20 cellular contexts compared by ENCODE assay signal in genomic region chr9:135958485-135958884, GRCh38. TPM values are rescaled to one million over a fixed set of nuclear protein-coding genes. Genes with fewer than 3 reads are reported as not detected.
DNase-seq lines count a peak whose midpoint lies in the region; ATAC-seq, FAIRE-seq and TF ChIP-seq lines count a peak whose summit lies in the region.
"Had no signal": no experiment of that assay in that cellular context is flagged by ENCODE, and none has a peak within 500 bp of the region (broad histone marks: within the 10 kb centered on the region; RNA-seq: fewer than 3 reads in every experiment).

No MANE protein-coding gene starts in this region.

- H3K4me3 Mint-ChIP-seq in stimulated activated naive CD8-positive, alpha-beta T cell treated with anti-CD3 and anti-CD28 coated beads, Interleukin-15, amount 100 ng/mL, for 72 hours = no peak overlapping the region
- H3K4me3 Mint-ChIP-seq in stimulated activated effector memory CD8-positive, alpha-beta T cell treated with anti-CD3 and anti-CD28 coated beads, Interleukin-12 subunit alpha, Interleukin-12 subunit beta, amount 100 ng/mL, for 72 hours = no peak overlapping the region
- H3K4me3 Mint-ChIP-seq: stimulated activated memory B cell treated with anti-CD40 and anti-IgM and Interleukin-4, amounts not matched to agents 10 μg/mL and 1 μg/mL and 100 μg/mL, for 72 hours had no signal

- peaks cover 4% of the 10 kb centered on the region for H4K20me1 ChIP-seq in keratinocyte (ENCODE audit: control insufficient read depth, extremely low read depth, insufficient read depth, low read length)

- peak; percentile 46 for DNase-seq in Right ventricle myocardium superior
- no peak for DNase-seq in right atrium auricular region (ENCODE audit: low spot score)
- no peak for DNase-seq in RWPE1 (ENCODE audit: low spot score)
- DNase-seq in keratinocyte (ENCODE audit: low read depth, low spot score) = no peak
- DNase-seq in frontal cortex (ENCODE audit: low spot score in 2 of 2) = no peak
- DNase-seq in stimulated activated naive CD8-positive, alpha-beta T cell treated with anti-CD3 and anti-CD28 coated beads, Interleukin-15, amount 100 ng/mL, for 72 hours = no peak
- DNase-seq in stimulated activated effector memory CD8-positive, alpha-beta T cell treated with anti-CD3 and anti-CD28 coated beads, Interleukin-12 subunit alpha, Interleukin-12 subunit beta, amount 100 ng/mL, for 72 hours (ENCODE audit: low spot score in 2 of 2) = no peak
- DNase-seq: activated T-cell treated with anti-CD3 and anti-CD28 coated beads, Interleukin-2, amount 50 U/mL, for 72 hours; dorsolateral prefrontal cortex; foreskin melanocyte; left cardiac atrium; NCI-H1417 treated with DMSO at 0.1 percent for 48 hours; NCI-H526 treated with DMSO at 0.1 percent for 48 hours; PC-9; retina had no signal

- peak overlapping the region; percentile 6 for H3K4me2 ChIP-seq in keratinocyte (ENCODE audit: control insufficient read depth, extremely low read depth, insufficient read depth, low read depth, low read length)
- H3K4me2 ChIP-seq: PC-9 had no signal

- H3K9me3 Mint-ChIP-seq in stimulated activated naive CD8-positive, alpha-beta T cell treated with anti-CD3 and anti-CD28 coated beads, Interleukin-15, amount 100 ng/mL, for 72 hours = no peaks in the 10 kb centered on the region
- H3K9me3 Mint-ChIP-seq in stimulated activated effector memory CD8-positive, alpha-beta T cell treated with anti-CD3 and anti-CD28 coated beads, Interleukin-12 subunit alpha, Interleukin-12 subunit beta, amount 100 ng/mL, for 72 hours = no peaks in the 10 kb centered on the region
- H3K9me3 Mint-ChIP-seq: activated T-cell treated with anti-CD3 and anti-CD28 coated beads, Interleukin-2, amount 50 U/mL, for 72 hours; mesothelial cell of epicardium; stimulated activated memory B cell treated with anti-CD40 and anti-IgM and Interleukin-4, amounts not matched to agents 10 μg/mL and 1 μg/mL and 100 μg/mL, for 72 hours had no signal

- H3K27me3 ChIP-seq in right atrium auricular region = no peaks in the 10 kb centered on the region
- H3K27me3 ChIP-seq in keratinocyte (ENCODE audit: control insufficient read depth, extremely low read depth, insufficient read depth, low read length) = peaks cover 3% of the 10 kb centered on the region
- H3K27me3 ChIP-seq: dorsolateral prefrontal cortex, tibial nerve had no signal

- H3K27ac Mint-ChIP-seq in stimulated activated naive CD8-positive, alpha-beta T cell treated with anti-CD3 and anti-CD28 coated beads, Interleukin-15, amount 100 ng/mL, for 72 hours = no peak overlapping the region
- H3K27ac Mint-ChIP-seq in stimulated activated effector memory CD8-positive, alpha-beta T cell treated with anti-CD3 and anti-CD28 coated beads, Interleukin-12 subunit alpha, Interleukin-12 subunit beta, amount 100 ng/mL, for 72 hours = no peak overlapping the region
- H3K27ac Mint-ChIP-seq: activated T-cell treated with anti-CD3 and anti-CD28 coated beads, Interleukin-2, amount 50 U/mL, for 72 hours; mesothelial cell of epicardium; stimulated activated memory B cell treated with anti-CD40 and anti-IgM and Interleukin-4, amounts not matched to agents 10 μg/mL and 1 μg/mL and 100 μg/mL, for 72 hours had no signal

- H3K4me3 ChIP-seq in right atrium auricular region (no peak overlapping the region), keratinocyte (ENCODE audit: control insufficient read depth in 2 of 3, extremely low read depth in 1 of 3, insufficient read depth in 2 of 3, low read depth in 1 of 3, low read length in 3 of 3) (no peak overlapping the region)
- H3K4me3 ChIP-seq: PC-9, tibial nerve had no signal

- FAIRE-seq in keratinocyte (lab: Jason Lieb, UNC) (no peak), frontal cortex (lab: Jason Lieb, UNC) (no peak)

- CTCF ChIA-PET in RWPE1 (lab: Yijun Ruan, JAX) = interaction anchor here (0.6 to 1.7 kb wide), 2 partner anchors 9 to 575 kb away, joined by 3 to 8 read pairs; no protein-coding TSS in a partner anchor

- H3K36me3 ChIP-seq in right atrium auricular region = peaks cover 13% of the 10 kb centered on the region
- H3K36me3 ChIP-seq in keratinocyte (ENCODE audit: control insufficient read depth in 2 of 2, extremely low read depth in 1 of 2, insufficient read depth in 2 of 2, low read length in 2 of 2) = peaks cover 6 to 11% of the 10 kb centered on the region in 2 experiments

- H2AFZ ChIP-seq in keratinocyte (ENCODE audit: control insufficient read depth, low read length) = no peak overlapping the region
- H2AFZ ChIP-seq: PC-9 had no signal

- H3K4me1 ChIP-seq in right atrium auricular region (peaks cover 0 to 56% of the 10 kb centered on the region in 2 donors), keratinocyte (ENCODE audit: control insufficient read depth, extremely low read depth, insufficient read depth, low read length) (peaks cover 15% of the 10 kb centered on the region)

- H3K9me1 ChIP-seq in keratinocyte (ENCODE audit: control insufficient read depth, extremely low read depth, insufficient read depth, low read length) = no peaks in the 10 kb centered on the region

- peaks cover 7% of the 10 kb centered on the region for H3K27me3 Mint-ChIP-seq in stimulated activated naive CD8-positive, alpha-beta T cell treated with anti-CD3 and anti-CD28 coated beads, Interleukin-15, amount 100 ng/mL, for 72 hours

- no peak overlapping the region for H3K9ac ChIP-seq in keratinocyte (ENCODE audit: control insufficient read depth, extremely low read depth, insufficient read depth, low read length)

- dilution Hi-C loops in keratinocyte (cut with MboI; ENCODE audit: extremely low pct_ligation_motif_present, low sequenced_read_pairs) = no loop called here

- H3K9me3 ChIP-seq in right atrium auricular region (no peaks in the 10 kb centered on the region), keratinocyte (ENCODE audit: control insufficient read depth, low read depth, low read length) (no peaks in the 10 kb centered on the region)
- H3K9me3 ChIP-seq: tibial nerve had no signal

- POLR2A ChIA-PET in RWPE1 (lab: Yijun Ruan, JAX; ENCODE audit: low non-redundant PET) = no interaction called here

- no peak for TF ChIP-seq CTCF in right atrium auricular region (IDR thresholded peaks at IDR 0.05)
- no peak for TF ChIP-seq CTCF in RWPE1 (conservative IDR thresholded peaks at IDR 0.05; ENCODE audit: low read depth)
- TF ChIP-seq CTCF in keratinocyte (optimal IDR thresholded peaks at IDR 0.05 in 1 of 3, IDR thresholded peaks at IDR 0.05 in 1 of 3, conservative IDR thresholded peaks at IDR 0.05 in 1 of 3; ENCODE audit: extremely low read depth in 1 of 3, insufficient read depth in 2 of 3, low read length in 3 of 3) = no peak

- peaks cover 25% of the 10 kb centered on the region for H3K36me3 Mint-ChIP-seq in stimulated activated effector memory CD8-positive, alpha-beta T cell treated with anti-CD3 and anti-CD28 coated beads, Interleukin-12 subunit alpha, Interleukin-12 subunit beta, amount 100 ng/mL, for 72 hours

- H3K27ac ChIP-seq in right atrium auricular region (no peak overlapping the region), RWPE1 (peak overlapping the region; percentile 14), keratinocyte (ENCODE audit: control insufficient read depth, insufficient read depth, low read length) (no peak overlapping the region)
- H3K27ac ChIP-seq: epithelial cell of prostate, PC-9, tibial nerve had no signal

- H3K79me2 ChIP-seq in keratinocyte (ENCODE audit: control insufficient read depth, insufficient read depth, low read length) = peaks cover 48% of the 10 kb centered on the region

- H3K4me1 Mint-ChIP-seq in stimulated activated naive CD8-positive, alpha-beta T cell treated with anti-CD3 and anti-CD28 coated beads, Interleukin-15, amount 100 ng/mL, for 72 hours = peaks cover 44% of the 10 kb centered on the region
- peaks cover 50% of the 10 kb centered on the region for H3K4me1 Mint-ChIP-seq in stimulated activated effector memory CD8-positive, alpha-beta T cell treated with anti-CD3 and anti-CD28 coated beads, Interleukin-12 subunit alpha, Interleukin-12 subunit beta, amount 100 ng/mL, for 72 hours

- ATAC-seq in Right ventricle myocardium superior (ENCODE audit: poor library complexity) = no peak
- no peak for ATAC-seq in GM21717 (IDR thresholded peaks at IDR 0.05; ENCODE audit: unreplicated experiment)
- no peak for ATAC-seq in stimulated activated naive CD8-positive, alpha-beta T cell treated with anti-CD3 and anti-CD28 coated beads, Interleukin-15, amount 100 ng/mL, for 72 hours
- no peak for ATAC-seq in stimulated activated effector memory CD8-positive, alpha-beta T cell treated with anti-CD3 and anti-CD28 coated beads, Interleukin-12 subunit alpha, Interleukin-12 subunit beta, amount 100 ng/mL, for 72 hours
- ATAC-seq: activated T-cell treated with anti-CD3 and anti-CD28 coated beads, Interleukin-2, amount 50 U/mL, for 72 hours; left cardiac atrium; stimulated activated memory B cell treated with anti-CD40 and anti-IgM and Interleukin-4, amounts not matched to agents 10 μg/mL and 1 μg/mL and 100 μg/mL, for 72 hours had no signal

- intact Hi-C loops in Right ventricle myocardium superior (cut with DNase I) = loop anchor here (5.0 kb wide), 1 partner anchor 46 kb away; no protein-coding TSS in a partner anchor

RNA-seq across cellular contexts. Expression of gene UBAC1, which starts 2.7 kb away (rescaled TPM):
- total RNA-seq in Right ventricle myocardium superior (107 TPM), right atrium auricular region (10 to 100 TPM; 58.6 to 76.9 TPM), frontal cortex (35.5 TPM)
- polyA plus RNA-seq in keratinocyte = 37.8 to 55.9 TPM (median 50.7 TPM) in 3 replicates
- 80.6 TPM for polyA plus RNA-seq in keratinocyte (2011; ENCODE audit: low read depth)
- polyA plus RNA-seq in keratinocyte (2011; cell fraction: cytosol; rRNA removed) = 39.5 and 50.0 TPM in 2 replicates
- polyA plus RNA-seq in keratinocyte (2011; cell fraction: nucleus; rRNA removed) = 36.5 and 39.7 TPM in 2 replicates
- 26.0 and 32.9 TPM in 2 replicates for polyA plus RNA-seq in keratinocyte (2012; ENCODE audit: low replicate concordance)
- 28.3 to 36.6 TPM (median 33.5 TPM) in 3 replicates for polyA minus RNA-seq in keratinocyte
- 32.4 TPM for polyA minus RNA-seq in keratinocyte (2011; cell fraction: cytosol; rRNA and poly(A)+ RNA removed)
- 8.9 and 11.3 TPM in 2 replicates for polyA minus RNA-seq in keratinocyte (2011; cell fraction: nucleus; rRNA and poly(A)+ RNA removed)

RNA-seq across cellular contexts. Expression of gene CAMSAP1, which starts 51.1 kb away (rescaled TPM):
- total RNA-seq in Right ventricle myocardium superior (18.3 TPM), right atrium auricular region (10 to 100 TPM; 19.4 to 21.4 TPM), frontal cortex (157 TPM)
- 5.0 to 8.3 TPM (median 6.0 TPM) in 3 replicates for polyA plus RNA-seq in keratinocyte
- polyA plus RNA-seq in keratinocyte (2011; ENCODE audit: low read depth) = 6.7 TPM
- polyA plus RNA-seq in keratinocyte (2011; cell fraction: cytosol; rRNA removed) = 5.4 and 5.5 TPM in 2 replicates
- polyA plus RNA-seq in keratinocyte (2011; cell fraction: nucleus; rRNA removed) = 12.0 and 12.2 TPM in 2 replicates
- polyA plus RNA-seq in keratinocyte (2012; ENCODE audit: low replicate concordance) = 10.2 and 10.7 TPM in 2 replicates
- 11.7 to 20.7 TPM (median 17.3 TPM) in 3 replicates for polyA minus RNA-seq in keratinocyte
- 43.2 TPM for polyA minus RNA-seq in keratinocyte (2011; cell fraction: cytosol; rRNA and poly(A)+ RNA removed)
- 12.7 and 14.0 TPM in 2 replicates for polyA minus RNA-seq in keratinocyte (2011; cell fraction: nucleus; rRNA and poly(A)+ RNA removed)
